ENCODE assay signal across 22 cellular contexts in the genomic region with DNA sequence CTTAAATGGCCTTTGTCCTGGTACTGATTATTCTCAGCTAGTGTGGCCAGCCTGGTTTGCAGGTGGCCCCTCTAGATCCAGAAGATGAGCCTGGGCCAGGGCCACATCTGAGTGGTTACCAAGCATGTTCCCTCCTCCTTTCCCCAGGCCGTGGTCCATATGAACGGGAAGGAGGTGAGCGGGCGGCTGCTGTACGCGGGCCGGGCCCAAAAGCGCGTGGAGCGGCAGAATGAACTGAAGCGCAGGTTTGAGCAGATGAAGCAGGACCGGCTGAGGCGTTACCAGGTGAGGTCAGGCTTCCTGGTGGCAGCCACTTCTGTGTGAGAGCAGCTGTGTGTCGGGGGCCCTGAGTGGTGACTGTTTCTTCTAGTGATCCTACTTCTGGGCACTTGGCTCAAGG. TPM values are rescaled to one million over a fixed set of nuclear protein-coding genes. Genes with fewer than 3 reads are reported as not detected.
DNase-seq lines count a peak whose midpoint lies in the region; ATAC-seq, FAIRE-seq and TF ChIP-seq lines count a peak whose summit lies in the region.
"Had no signal": no experiment of that assay in that cellular context is flagged by ENCODE, and none has a peak within 500 bp of the region (broad histone marks: within the 10 kb centered on the region; RNA-seq: fewer than 3 reads in every experiment).

No MANE protein-coding gene starts in this region.

- WGBS in HepG2 (ENCODE audit: low lambda C conversion rate), result 97% methylated on average over 14 of the region's 14 CpGs
- no CpG with 5 or more reads among the region's 14 CpGs for WGBS in right lobe of liver (ENCODE audit: insufficient coverage, low coverage, low lambda C conversion rate, missing lambda C conversion rate)

- ATAC-seq in HepG2 (no peak), right lobe of liver (no peak)
- ATAC-seq: CD8-positive, alpha-beta T cell; GM12878; HCT116 had no signal

- H3K27me3 ChIP-seq in HepG2 (ENCODE audit: control insufficient read depth in 1 of 2, insufficient read depth in 2 of 2, low read length in 2 of 2), result no peaks in the 10 kb centered on the region
- no peaks in the 10 kb centered on the region for H3K27me3 ChIP-seq in right lobe of liver
- H3K27me3 ChIP-seq: BLaER1 had no signal

- no peak overlapping the region for H3K4me2 ChIP-seq in HepG2 (ENCODE audit: low read depth, low read length)
- H3K4me2 ChIP-seq: BLaER1 had no signal

- intact Hi-C loops in HepG2 (cut with micrococcal nuclease; ENCODE audit: unreplicated experiment), result no loop called here
- intact Hi-C loops in right lobe of liver (cut with DNase I), result no loop called here

- H2AFZ ChIP-seq in HepG2 (ENCODE audit: low read length), result no peak overlapping the region
- H2AFZ ChIP-seq: GM23248 had no signal

- BruUV-seq in HepG2 (replicated peaks; lab: Mats Ljungman, UMichigan), result no TSS peak

- H3K9me3 ChIP-seq in HepG2 (ENCODE audit: low read length) (no peaks in the 10 kb centered on the region), right lobe of liver (no peaks in the 10 kb centered on the region)
- H3K9me3 ChIP-seq: BLaER1, Caco-2 had no signal

- CTCF ChIA-PET in HepG2 (lab: Yijun Ruan, JAX; ENCODE audit: low intra/inter-chr PET ratio, low total read pairs), result no interaction called here

- H3K4me3 ChIP-seq in HepG2 (replicated peaks in 1 of 3; ENCODE audit: insufficient read depth in 1 of 3, low read depth in 2 of 3, low read length in 3 of 3), result no peak overlapping the region
- no peak overlapping the region for H3K4me3 ChIP-seq in right lobe of liver
- H3K4me3 ChIP-seq: BLaER1, GM12878, GM23248 had no signal

- TF ChIP-seq RAD21 in HepG2 (CRISPR knock-in tag; IDR thresholded peaks at IDR 0.05), result no peak

- TF ChIP-seq EP300 in HepG2 (IDR thresholded peaks at IDR 0.05; ENCODE audit: low read depth in 2 of 2, low read length in 2 of 2), result no peak
- TF ChIP-seq EP300 in HepG2 (CRISPR knock-in tag; IDR thresholded peaks at IDR 0.05; ENCODE audit: borderline replicate concordance), result no peak

- no peak for FAIRE-seq in HepG2 (lab: Jason Lieb, UNC)
- FAIRE-seq: A204.1, G401.6, GM12878, GM19239, H1 had no signal

- H3K79me2 ChIP-seq in HepG2 (ENCODE audit: insufficient read depth, low read length), result no peaks in the 10 kb centered on the region

- no peaks in the 10 kb centered on the region for H4K20me1 ChIP-seq in HepG2 (ENCODE audit: insufficient read depth, low read length)
- H4K20me1 ChIP-seq: BLaER1 had no signal

- peaks cover 34 to 76% of the 10 kb centered on the region in 2 experiments for H3K36me3 ChIP-seq in HepG2 (replicated peaks in 1 of 2; ENCODE audit: control insufficient read depth in 1 of 2, insufficient read depth in 2 of 2, low read length in 2 of 2)
- H3K36me3 ChIP-seq in right lobe of liver, result no peaks in the 10 kb centered on the region

- TF ChIP-seq CTCF in HepG2 (CRISPR knock-in tag; IDR thresholded peaks at IDR 0.05), result no peak
- no peak for TF ChIP-seq CTCF in right lobe of liver (IDR thresholded peaks at IDR 0.05)

- H3K4me1 ChIP-seq in HepG2 (ENCODE audit: insufficient read depth, low read length) (no peaks in the 10 kb centered on the region), right lobe of liver (no peaks in the 10 kb centered on the region)
- H3K4me1 ChIP-seq: BLaER1, Caco-2 had no signal

- no peak overlapping the region for H3K9ac ChIP-seq in HepG2 (ENCODE audit: insufficient read depth, low read depth, low read length)
- H3K9ac ChIP-seq: BLaER1, GM23248 had no signal

- in situ Hi-C loops in HepG2 (cut with HindIII; ENCODE audit: extremely low pct_ligation_motif_present, low pct_unique_long_range_greater_than_20kb), result no loop called here

- POLR2A ChIA-PET in HepG2 (lab: Yijun Ruan, JAX), result interaction anchor here (1.4 kb wide), 1 partner anchor 25 kb away, joined by 3 read pairs; no protein-coding TSS in a partner anchor

- H3K27ac ChIP-seq in HepG2 (ENCODE audit: extremely low read length, insufficient read depth, low read length), result no peak overlapping the region
- no peak overlapping the region for H3K27ac ChIP-seq in right lobe of liver
- H3K27ac ChIP-seq: 22Rv1, BLaER1, C4-2B, GM23248 had no signal

- peak; percentile 38 for DNase-seq in activated CD8-positive, alpha-beta memory T cell treated with anti-CD3 and anti-CD28 coated beads for 24 hours
- DNase-seq in activated CD8-positive, alpha-beta memory T cell treated with anti-CD3 and anti-CD28 coated beads, Interleukin-2, amount 50 U/mL, for 4 hours, result no peak
- DNase-seq in HepG2 (ENCODE audit: low spot score) (no peak), right lobe of liver (no peak), GF-D8 (lab: John Stamatoyannopoulos, UW) (no peak), NCI-H128 (lab: John Stamatoyannopoulos, UW; ENCODE audit: unreplicated experiment) (no peak)
- DNase-seq: CD4-positive, CD25-positive, alpha-beta regulatory T cell; CD8-positive, alpha-beta T cell; DMS153; DND-41; GM23248; H9 had no signal

- TF ChIP-seq POLR2A in HepG2 (IDR thresholded peaks at IDR 0.05; ENCODE audit: insufficient read depth in 1 of 2, low read depth in 2 of 2, low read length in 2 of 2) (no peak), right lobe of liver (IDR thresholded peaks at IDR 0.05) (no peak)

RNA-seq across cellular contexts. Expression of gene PABPC1L, which starts 11.6 kb away (rescaled TPM):
- total RNA-seq in HepG2 (2016; rRNA removed; fragmentation: Illumina TruSeq; extraction: Trizol) (6.4 and 30.8 TPM in 2 replicates), right lobe of liver (10 to 100 TPM in 5 of 6 experiments, 1 to 10 TPM in 1; 8.7 to 40.2 (median 27.7) TPM)
- total RNA-seq in HepG2 (2016; cell fraction: cytosol; rRNA removed; fragmentation: Illumina TruSeq; extraction: Trizol; ENCODE audit: low read depth), result 8.8 and 10.6 TPM in 2 replicates
- 7.2 and 30.6 TPM in 2 replicates for total RNA-seq in HepG2 (2016; cell fraction: insoluble cytoplasmic fraction; rRNA removed; fragmentation: Illumina TruSeq; extraction: Trizol)
- 7.7 TPM in 2 replicates for total RNA-seq in HepG2 (2016; cell fraction: membrane; rRNA removed; fragmentation: Illumina TruSeq; extraction: Trizol)
- total RNA-seq in HepG2 (2016; cell fraction: nucleus; rRNA removed; fragmentation: Illumina TruSeq; extraction: Trizol), result 68.7 and 74.6 TPM in 2 replicates
- 252 and 283 TPM in 2 replicates for polyA plus RNA-seq in HepG2 (2011; rRNA removed)
- polyA plus RNA-seq in HepG2 (2011; cell fraction: cytosol; rRNA removed), result 48.8 and 52.2 TPM in 2 replicates
- 1,815 and 1,864 TPM in 2 replicates for polyA plus RNA-seq in HepG2 (2011; cell fraction: nucleus; rRNA removed)
- 109 and 110 TPM in 2 replicates for polyA plus RNA-seq in HepG2 (2012)
- 3.4 TPM in 2 replicates for polyA plus RNA-seq in HepG2 (2016; cell fraction: cytosol; fragmentation: Illumina TruSeq; extraction: Trizol; ENCODE audit: low read depth)
- polyA plus RNA-seq in HepG2 (2016; cell fraction: insoluble cytoplasmic fraction; fragmentation: Illumina TruSeq; extraction: Trizol; ENCODE audit: low read depth), result 8.9 and 10.9 TPM in 2 replicates
- polyA plus RNA-seq in HepG2 (2016; cell fraction: membrane; fragmentation: Illumina TruSeq; extraction: Trizol; ENCODE audit: low read depth), result 4.4 and 4.6 TPM in 2 replicates
- polyA plus RNA-seq in HepG2 (2016; cell fraction: nucleus; fragmentation: Illumina TruSeq; extraction: Trizol; ENCODE audit: insufficient read depth, low read depth), result 374 and 409 TPM in 2 replicates
- polyA minus RNA-seq in HepG2 (2011; rRNA and poly(A)+ RNA removed; ENCODE audit: low replicate concordance), result 12.6 and 64.0 TPM in 2 replicates
- polyA minus RNA-seq in HepG2 (2011; cell fraction: cytosol; rRNA and poly(A)+ RNA removed), result 10.6 and 12.0 TPM in 2 replicates
- polyA minus RNA-seq in HepG2 (2011; cell fraction: nucleus; rRNA and poly(A)+ RNA removed), result 250 and 264 TPM in 2 replicates

RNA-seq across cellular contexts. Expression of gene YWHAB, which starts 35.9 kb away (rescaled TPM):
- total RNA-seq in HepG2 (2016; rRNA removed; fragmentation: Illumina TruSeq; extraction: Trizol) (121 and 184 TPM in 2 replicates), right lobe of liver (10 to 100 TPM; 48.7 to 71.1 (median 54.5) TPM)
- 13.1 and 14.3 TPM in 2 replicates for total RNA-seq in HepG2 (2016; cell fraction: cytosol; rRNA removed; fragmentation: Illumina TruSeq; extraction: Trizol; ENCODE audit: low read depth)
- total RNA-seq in HepG2 (2016; cell fraction: insoluble cytoplasmic fraction; rRNA removed; fragmentation: Illumina TruSeq; extraction: Trizol), result 123 and 180 TPM in 2 replicates
- total RNA-seq in HepG2 (2016; cell fraction: membrane; rRNA removed; fragmentation: Illumina TruSeq; extraction: Trizol), result 60.9 and 62.9 TPM in 2 replicates
- 79.4 and 83.5 TPM in 2 replicates for total RNA-seq in HepG2 (2016; cell fraction: nucleus; rRNA removed; fragmentation: Illumina TruSeq; extraction: Trizol)
- polyA plus RNA-seq in HepG2 (2011; rRNA removed), result 64.0 and 77.2 TPM in 2 replicates
- polyA plus RNA-seq in HepG2 (2011; cell fraction: cytosol; rRNA removed), result 41.7 and 66.1 TPM in 2 replicates
- polyA plus RNA-seq in HepG2 (2011; cell fraction: nucleus; rRNA removed), result 28.9 and 37.6 TPM in 2 replicates
- polyA plus RNA-seq in HepG2 (2012), result 122 and 130 TPM in 2 replicates
- 22.2 and 23.8 TPM in 2 replicates for polyA plus RNA-seq in HepG2 (2016; cell fraction: cytosol; fragmentation: Illumina TruSeq; extraction: Trizol; ENCODE audit: low read depth)
- 254 and 256 TPM in 2 replicates for polyA plus RNA-seq in HepG2 (2016; cell fraction: insoluble cytoplasmic fraction; fragmentation: Illumina TruSeq; extraction: Trizol; ENCODE audit: low read depth)
- polyA plus RNA-seq in HepG2 (2016; cell fraction: membrane; fragmentation: Illumina TruSeq; extraction: Trizol; ENCODE audit: low read depth), result 47.1 and 50.3 TPM in 2 replicates
- polyA plus RNA-seq in HepG2 (2016; cell fraction: nucleus; fragmentation: Illumina TruSeq; extraction: Trizol; ENCODE audit: insufficient read depth, low read depth), result 121 and 126 TPM in 2 replicates
- polyA minus RNA-seq in HepG2 (2011; rRNA and poly(A)+ RNA removed; ENCODE audit: low replicate concordance), result 22.5 and 46.6 TPM in 2 replicates
- 38.2 and 43.5 TPM in 2 replicates for polyA minus RNA-seq in HepG2 (2011; cell fraction: cytosol; rRNA and poly(A)+ RNA removed)
- polyA minus RNA-seq in HepG2 (2011; cell fraction: nucleus; rRNA and poly(A)+ RNA removed), result 64.2 and 67.4 TPM in 2 replicates

RNA-seq across cellular contexts. Expression of gene TOMM34, which starts 38.8 kb away (rescaled TPM):
- 52.0 and 73.0 TPM in 2 replicates for total RNA-seq in HepG2 (2016; rRNA removed; fragmentation: Illumina TruSeq; extraction: Trizol)
- 6.2 and 6.4 TPM in 2 replicates for total RNA-seq in HepG2 (2016; cell fraction: cytosol; rRNA removed; fragmentation: Illumina TruSeq; extraction: Trizol; ENCODE audit: low read depth)
- total RNA-seq in HepG2 (2016; cell fraction: insoluble cytoplasmic fraction; rRNA removed; fragmentation: Illumina TruSeq; extraction: Trizol), result 52.3 and 72.3 TPM in 2 replicates
- total RNA-seq in HepG2 (2016; cell fraction: membrane; rRNA removed; fragmentation: Illumina TruSeq; extraction: Trizol), result 18.0 and 21.0 TPM in 2 replicates
- total RNA-seq in HepG2 (2016; cell fraction: nucleus; rRNA removed; fragmentation: Illumina TruSeq; extraction: Trizol), result 24.9 and 25.7 TPM in 2 replicates
- polyA plus RNA-seq in HepG2 (2011; rRNA removed), result 36.2 and 38.3 TPM in 2 replicates
- polyA plus RNA-seq in HepG2 (2011; cell fraction: cytosol; rRNA removed), result 38.3 and 39.9 TPM in 2 replicates
- polyA plus RNA-seq in HepG2 (2011; cell fraction: nucleus; rRNA removed), result 20.9 and 23.3 TPM in 2 replicates
- polyA plus RNA-seq in HepG2 (2012), result 41.6 and 42.7 TPM in 2 replicates
- polyA plus RNA-seq in HepG2 (2016; cell fraction: cytosol; fragmentation: Illumina TruSeq; extraction: Trizol; ENCODE audit: low read depth), result 7.7 and 7.8 TPM in 2 replicates
- 102 TPM in 2 replicates for polyA plus RNA-seq in HepG2 (2016; cell fraction: insoluble cytoplasmic fraction; fragmentation: Illumina TruSeq; extraction: Trizol; ENCODE audit: low read depth)
- polyA plus RNA-seq in HepG2 (2016; cell fraction: membrane; fragmentation: Illumina TruSeq; extraction: Trizol; ENCODE audit: low read depth), result 17.3 and 19.1 TPM in 2 replicates
- 45.6 and 46.6 TPM in 2 replicates for polyA plus RNA-seq in HepG2 (2016; cell fraction: nucleus; fragmentation: Illumina TruSeq; extraction: Trizol; ENCODE audit: insufficient read depth, low read depth)
- polyA minus RNA-seq in HepG2 (2011; rRNA and poly(A)+ RNA removed; ENCODE audit: low replicate concordance), result 23.9 and 48.7 TPM in 2 replicates
- 11.6 and 12.1 TPM in 2 replicates for polyA minus RNA-seq in HepG2 (2011; cell fraction: cytosol; rRNA and poly(A)+ RNA removed)
- polyA minus RNA-seq in HepG2 (2011; cell fraction: nucleus; rRNA and poly(A)+ RNA removed), result 6.8 and 9.1 TPM in 2 replicates
- 10 to 100 TPM in 3 of 6 experiments, 1 to 10 TPM in 3; 6.7 to 17.7 (median 10.0) TPM for total RNA-seq in right lobe of liver

RNA-seq across cellular contexts. Expression of gene STK4, which starts 44.9 kb away (rescaled TPM):
- 38.3 and 61.4 TPM in 2 replicates for total RNA-seq in HepG2 (2016; rRNA removed; fragmentation: Illumina TruSeq; extraction: Trizol)
- total RNA-seq in HepG2 (2016; cell fraction: cytosol; rRNA removed; fragmentation: Illumina TruSeq; extraction: Trizol; ENCODE audit: low read depth), result 7.6 and 8.4 TPM in 2 replicates
- 38.6 and 51.4 TPM in 2 replicates for total RNA-seq in HepG2 (2016; cell fraction: insoluble cytoplasmic fraction; rRNA removed; fragmentation: Illumina TruSeq; extraction: Trizol)
- 17.0 and 19.2 TPM in 2 replicates for total RNA-seq in HepG2 (2016; cell fraction: membrane; rRNA removed; fragmentation: Illumina TruSeq; extraction: Trizol)
- 46.5 and 48.3 TPM in 2 replicates for total RNA-seq in HepG2 (2016; cell fraction: nucleus; rRNA removed; fragmentation: Illumina TruSeq; extraction: Trizol)
- polyA plus RNA-seq in HepG2 (2011; rRNA removed), result 21.2 and 25.6 TPM in 2 replicates
- 11.6 and 16.8 TPM in 2 replicates for polyA plus RNA-seq in HepG2 (2011; cell fraction: cytosol; rRNA removed)
- polyA plus RNA-seq in HepG2 (2011; cell fraction: nucleus; rRNA removed), result 14.7 and 18.6 TPM in 2 replicates
- polyA plus RNA-seq in HepG2 (2012), result 16.8 and 20.4 TPM in 2 replicates
- 1.2 TPM in 2 replicates for polyA plus RNA-seq in HepG2 (2016; cell fraction: cytosol; fragmentation: Illumina TruSeq; extraction: Trizol; ENCODE audit: low read depth)
- polyA plus RNA-seq in HepG2 (2016; cell fraction: insoluble cytoplasmic fraction; fragmentation: Illumina TruSeq; extraction: Trizol; ENCODE audit: low read depth), result 34.7 and 38.5 TPM in 2 replicates
- 4.8 and 5.6 TPM in 2 replicates for polyA plus RNA-seq in HepG2 (2016; cell fraction: membrane; fragmentation: Illumina TruSeq; extraction: Trizol; ENCODE audit: low read depth)
- 40.8 and 44.8 TPM in 2 replicates for polyA plus RNA-seq in HepG2 (2016; cell fraction: nucleus; fragmentation: Illumina TruSeq; extraction: Trizol; ENCODE audit: insufficient read depth, low read depth)
- 23.3 and 33.6 TPM in 2 replicates for polyA minus RNA-seq in HepG2 (2011; rRNA and poly(A)+ RNA removed; ENCODE audit: low replicate concordance)
- polyA minus RNA-seq in HepG2 (2011; cell fraction: cytosol; rRNA and poly(A)+ RNA removed), result 18.8 and 20.9 TPM in 2 replicates
- polyA minus RNA-seq in HepG2 (2011; cell fraction: nucleus; rRNA and poly(A)+ RNA removed), result 67.3 and 85.4 TPM in 2 replicates
- total RNA-seq in right lobe of liver, result 10 to 100 TPM in 5 of 6 experiments, 1 to 10 TPM in 1; 9.7 to 17.5 (median 13.4) TPM
